Comparison of ENCODE assay signal across 8 cellular contexts in the genomic region with DNA sequence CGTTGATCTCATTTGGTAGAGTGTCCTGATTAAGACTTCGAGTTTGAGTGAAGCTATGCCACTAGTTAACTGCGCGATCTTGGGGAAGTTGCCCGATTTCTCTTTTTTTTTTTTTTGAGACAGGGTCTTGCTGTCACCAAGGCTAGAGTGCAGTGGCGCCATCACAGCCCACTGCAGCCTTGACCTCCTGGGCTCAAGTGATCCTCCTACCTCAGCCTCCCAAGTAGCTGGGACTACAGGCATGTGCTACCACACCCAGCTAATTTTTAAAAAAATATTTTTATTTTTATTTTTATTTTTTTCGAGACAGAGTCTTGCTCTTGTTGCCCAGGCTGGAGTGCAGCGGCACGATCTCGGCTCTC. TPM values are rescaled to one million over a fixed set of nuclear protein-coding genes. Genes with fewer than 3 reads are reported as not detected.
DNase-seq lines count a peak whose midpoint lies in the region; ATAC-seq and TF ChIP-seq lines count a peak whose summit lies in the region.
"Not testable (repeated sequence)": the region's sequence is repeated elsewhere in the genome, so short reads cannot be mapped to it uniquely, and the experiment has no call there.

No MANE protein-coding gene starts in this region.

- peak overlapping the region; percentile 2 for H3K23ac ChIP-seq in mesendoderm (ENCODE audit: low read length)

- not testable (repeated sequence) for H3K27me3 ChIP-seq in DND-41 (ENCODE audit: insufficient read depth, low read length, poor library complexity); mesendoderm (ENCODE audit: insufficient read depth, low read length, poor library complexity); rectal smooth muscle tissue (ENCODE audit: control insufficient read depth, insufficient read depth, low read length); upper lobe of right lung

- ATAC-seq in DND-41 (ENCODE audit: insufficient read depth, low read depth); activated CD8-positive, alpha-beta T cell treated with anti-CD3 and anti-CD28 coated beads for 36 hours; upper lobe of right lung: not testable (repeated sequence)

- peak overlapping the region; percentile 99 for H3K4me2 ChIP-seq in DND-41 (ENCODE audit: insufficient read depth, low read length)
- H3K4me2 ChIP-seq in mesendoderm (ENCODE audit: low read length) = peak overlapping the region; percentile 87

- H3K79me1 ChIP-seq in mesendoderm (ENCODE audit: low read length) = peaks cover 12% of the 10 kb centered on the region

- not testable (repeated sequence) for TF ChIP-seq POLR2A in NB4 (IDR thresholded peaks at IDR 0.05; ENCODE audit: extremely low read depth, insufficient read length)

- peaks cover 35% of the 10 kb centered on the region for H3K79me2 ChIP-seq in DND-41 (ENCODE audit: insufficient read depth, low read length)
- not testable (repeated sequence) for H3K79me2 ChIP-seq in mesendoderm (ENCODE audit: control insufficient read depth, insufficient read depth, low read length)

- H4K5ac ChIP-seq in mesendoderm (ENCODE audit: low read length) = not testable (repeated sequence)

- H3K36me3 Mint-ChIP-seq in activated CD8-positive, alpha-beta T cell treated with anti-CD3 and anti-CD28 coated beads for 36 hours (ENCODE audit: low read depth) = peaks cover 56% of the 10 kb centered on the region

- H3K4me3 ChIP-seq in DND-41 (ENCODE audit: low read depth in 1 of 2, low read length in 2 of 2) (peak overlapping the region; percentile 87 to 95; a peak in 3 of 4 replicates), NB4 (ENCODE audit: low read depth, low read length) (peak overlapping the region; percentile 57), cardiac fibroblast (replicated peaks in 1 of 2; ENCODE audit: low read depth in 2 of 2, low read length in 2 of 2) (peak overlapping the region; percentile 78 to 86), foreskin fibroblast (ENCODE audit: low read depth in 1 of 2, low read length in 2 of 2) (peak overlapping the region; percentile 80 to 91), mesendoderm (ENCODE audit: low read length) (peak overlapping the region; percentile 73), rectal smooth muscle tissue (ENCODE audit: low read length) (peak overlapping the region; percentile 88), upper lobe of right lung (peak overlapping the region; percentile 96)

- not testable (repeated sequence) for H3K9me3 Mint-ChIP-seq in activated CD8-positive, alpha-beta T cell treated with anti-CD3 and anti-CD28 coated beads for 36 hours

- H2BK15ac ChIP-seq in mesendoderm (replicated peaks; ENCODE audit: low read depth) = not testable (repeated sequence)

- TF ChIP-seq CTCF in DND-41 (IDR thresholded peaks at IDR 0.05; ENCODE audit: borderline replicate concordance, extremely low read depth, low read length, poor library complexity, severe bottlenecking); NB4 (IDR thresholded peaks at IDR 0.05; ENCODE audit: low read depth, low read length); activated CD8-positive, alpha-beta T cell treated with anti-CD3 and anti-CD28 coated beads for 36 hours (IDR thresholded peaks at IDR 0.05); cardiac fibroblast (IDR thresholded peaks at IDR 0.05; ENCODE audit: low read depth, low read length); foreskin fibroblast (IDR thresholded peaks at IDR 0.05; ENCODE audit: low read depth, low read length); upper lobe of right lung (IDR thresholded peaks at IDR 0.05): not testable (repeated sequence)

- H3K36me3 ChIP-seq in DND-41 (ENCODE audit: insufficient read depth, low read length) (peaks cover 50% of the 10 kb centered on the region), rectal smooth muscle tissue (ENCODE audit: control insufficient read depth, insufficient read depth, low read length) (peaks cover 16% of the 10 kb centered on the region), upper lobe of right lung (peaks cover 33% of the 10 kb centered on the region)
- not testable (repeated sequence) for H3K36me3 ChIP-seq in mesendoderm (ENCODE audit: control insufficient read depth, insufficient read depth, low read length)

- H3K27ac Mint-ChIP-seq in activated CD8-positive, alpha-beta T cell treated with anti-CD3 and anti-CD28 coated beads for 36 hours = peak overlapping the region; percentile 78

- no CpG with 5 or more reads among the region's 10 CpGs for WGBS in mesendoderm (ENCODE audit: extremely low coverage, insufficient coverage, low lambda C conversion rate)

- not testable (repeated sequence) for DNase-seq in DND-41; NB4 (ENCODE audit: low read depth); activated CD8-positive, alpha-beta T cell treated with anti-CD3 and anti-CD28 coated beads for 36 hours; cardiac fibroblast (ENCODE audit: low read depth in 2 of 2); foreskin fibroblast; mesendoderm; upper lobe of right lung

- peak overlapping the region; percentile 24 for H3K18ac ChIP-seq in mesendoderm (ENCODE audit: low read length)

- peak overlapping the region; percentile 95 for H3K56ac ChIP-seq in mesendoderm (ENCODE audit: low read length)

- peaks cover 40% of the 10 kb centered on the region for H3K4me1 Mint-ChIP-seq in activated CD8-positive, alpha-beta T cell treated with anti-CD3 and anti-CD28 coated beads for 36 hours (ENCODE audit: low read depth)

- peaks cover 35% of the 10 kb centered on the region for H4K20me1 ChIP-seq in DND-41 (ENCODE audit: insufficient read depth, low read length)

- H3K9me3 ChIP-seq in DND-41 (ENCODE audit: insufficient read depth, low read length, severe bottlenecking); upper lobe of right lung: not testable (repeated sequence)

- not testable (repeated sequence) for H2BK5ac ChIP-seq in mesendoderm (ENCODE audit: low read length)

- peak overlapping the region; percentile 89 for H2AFZ ChIP-seq in DND-41 (ENCODE audit: low read depth, low read length)

- H3K27ac ChIP-seq in DND-41 (ENCODE audit: low read length) (peak overlapping the region; percentile 77), mesendoderm (ENCODE audit: low read depth, low read length) (peak overlapping the region; percentile 42), rectal smooth muscle tissue (ENCODE audit: low read depth, low read length) (peak overlapping the region; percentile 88), upper lobe of right lung (peak overlapping the region; percentile 89)

- H2AK5ac ChIP-seq in mesendoderm (ENCODE audit: low read length) = not testable (repeated sequence)

- CTCF ChIA-PET in activated CD8-positive, alpha-beta T cell treated with anti-CD3 and anti-CD28 coated beads for 36 hours (lab: Charles Lee) = interaction anchor here (0.8 to 3.7 kb wide), 5 partner anchors 9 to 237 kb away, joined by 3 to 30 read pairs (median 4); a partner anchor contains a TSS

- H3K4me3 Mint-ChIP-seq in activated CD8-positive, alpha-beta T cell treated with anti-CD3 and anti-CD28 coated beads for 36 hours = peak overlapping the region; percentile 91

- H3K4me1 ChIP-seq in DND-41 (ENCODE audit: insufficient read depth, low read length) = peaks cover 52% of the 10 kb centered on the region
- not testable (repeated sequence) for H3K4me1 ChIP-seq in mesendoderm (ENCODE audit: control insufficient read depth, low read depth, low read length)
- peaks cover 12% of the 10 kb centered on the region for H3K4me1 ChIP-seq in rectal smooth muscle tissue (ENCODE audit: control insufficient read depth, insufficient read depth, low read length)
- H3K4me1 ChIP-seq in upper lobe of right lung = peaks cover 27% of the 10 kb centered on the region

- peak overlapping the region; percentile 89 for H3K9ac ChIP-seq in DND-41 (ENCODE audit: low read depth, low read length)
- H3K9ac ChIP-seq in mesendoderm (ENCODE audit: low read length) = peak overlapping the region; percentile 76
- H3K9ac ChIP-seq in rectal smooth muscle tissue (ENCODE audit: low read length) = peak overlapping the region; percentile 68

- intact Hi-C loops in activated CD8-positive, alpha-beta T cell treated with anti-CD3 and anti-CD28 coated beads for 36 hours (cut with micrococcal nuclease) = not testable (repeated sequence)
- intact Hi-C loops in upper lobe of right lung (cut with DNase I) = loop anchor here (10.0 kb wide), 1 partner anchor 61 kb away; no protein-coding TSS in a partner anchor

- not testable (repeated sequence) for H3K4ac ChIP-seq in mesendoderm (ENCODE audit: low read depth, low read length)

- H3K27me3 Mint-ChIP-seq in activated CD8-positive, alpha-beta T cell treated with anti-CD3 and anti-CD28 coated beads for 36 hours = not testable (repeated sequence)

- POLR2A ChIA-PET in activated CD8-positive, alpha-beta T cell treated with anti-CD3 and anti-CD28 coated beads for 36 hours (lab: Charles Lee) = interaction anchor here (0.9 to 13.0 kb wide), 7 partner anchors 8 to 70 kb away, joined by 3 to 218 read pairs (median 17); a partner anchor contains a TSS

- not testable (repeated sequence) for H2BK120ac ChIP-seq in mesendoderm (ENCODE audit: low read depth, low read length)

- not testable (repeated sequence) for H4K8ac ChIP-seq in mesendoderm (ENCODE audit: low read depth, low read length)

RNA-seq across cellular contexts. Expression of a gene that starts 0.9 kb away (rescaled TPM):
- 1 to 10 TPM; 2.2 to 2.6 TPM for total RNA-seq in activated CD8-positive, alpha-beta T cell treated with anti-CD3 and anti-CD28 coated beads for 36 hours
- polyA plus RNA-seq in mesendoderm (2013, experiment 1 of 2) = 6.0 TPM
- polyA plus RNA-seq in mesendoderm (2013, experiment 2 of 2) = 5.3 TPM
- 30.2 TPM for total RNA-seq in upper lobe of right lung

RNA-seq across cellular contexts. Expression of a gene that starts 6.7 kb away (rescaled TPM):
- total RNA-seq in activated CD8-positive, alpha-beta T cell treated with anti-CD3 and anti-CD28 coated beads for 36 hours = 1,000 to 10,000 TPM; 1,714 to 1,776 TPM
- 727 TPM for polyA plus RNA-seq in mesendoderm (2013, experiment 1 of 2)
- polyA plus RNA-seq in mesendoderm (2013, experiment 2 of 2) = 759 TPM
- 280 TPM for total RNA-seq in upper lobe of right lung

RNA-seq across cellular contexts. Expression of a gene that starts 22.0 kb away (rescaled TPM):
- 100 to 1,000 TPM; 109 to 112 TPM for total RNA-seq in activated CD8-positive, alpha-beta T cell treated with anti-CD3 and anti-CD28 coated beads for 36 hours
- 86.8 TPM for polyA plus RNA-seq in mesendoderm (2013, experiment 1 of 2)
- 87.0 TPM for polyA plus RNA-seq in mesendoderm (2013, experiment 2 of 2)
- total RNA-seq in upper lobe of right lung = 63.9 TPM

RNA-seq across cellular contexts. Expression of a gene that starts 22.9 kb away (rescaled TPM):
- total RNA-seq in activated CD8-positive, alpha-beta T cell treated with anti-CD3 and anti-CD28 coated beads for 36 hours = 10 to 100 TPM; 74.6 to 83.8 TPM
- polyA plus RNA-seq in mesendoderm (2013, experiment 1 of 2) = 80.7 TPM
- polyA plus RNA-seq in mesendoderm (2013, experiment 2 of 2) = 79.7 TPM
- 1.1 TPM for total RNA-seq in upper lobe of right lung

RNA-seq across cellular contexts. Expression of a gene that starts 30.6 kb away (rescaled TPM):
- 1 to 10 TPM; 4.6 to 5.3 TPM for total RNA-seq in activated CD8-positive, alpha-beta T cell treated with anti-CD3 and anti-CD28 coated beads for 36 hours
- 1.2 TPM for polyA plus RNA-seq in mesendoderm (2013, experiment 1 of 2)
- 1.3 TPM for polyA plus RNA-seq in mesendoderm (2013, experiment 2 of 2)
- 13.3 TPM for total RNA-seq in upper lobe of right lung
